Comparison of ENCODE assay signal across 1 cellular context in the genomic region with DNA sequence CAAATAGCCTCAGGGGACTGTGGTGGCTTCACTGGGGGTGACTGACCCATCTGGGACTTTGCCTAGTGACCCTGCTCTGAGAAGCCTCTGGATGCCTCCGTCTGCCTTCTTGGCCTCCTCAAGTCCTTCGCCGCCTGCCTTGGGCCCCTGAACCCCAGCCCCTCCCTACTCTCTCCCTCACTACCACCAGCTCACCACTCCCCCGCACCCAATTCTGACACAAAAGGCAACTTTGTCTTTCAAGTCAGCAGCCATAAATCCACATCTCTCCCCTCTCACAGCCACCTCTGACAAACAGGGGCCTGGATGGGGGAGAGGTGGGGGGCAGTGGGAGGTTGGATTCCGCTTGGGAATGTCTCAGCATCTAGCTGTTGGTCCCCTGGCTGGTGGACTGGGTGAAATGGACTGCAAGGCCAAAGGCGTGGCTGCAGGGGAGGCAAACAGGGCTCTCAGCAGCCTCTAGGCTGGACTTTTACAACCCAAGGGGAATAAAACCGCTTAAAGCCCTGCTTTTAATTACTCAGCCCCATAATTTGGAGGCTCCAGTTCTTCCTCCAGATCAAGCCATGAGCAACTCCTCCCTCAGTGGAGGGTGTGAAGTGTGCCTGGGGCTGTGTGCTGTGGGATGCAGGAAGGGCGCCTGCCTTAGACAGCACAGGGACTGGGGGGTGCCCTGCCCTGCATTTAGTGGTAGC.
TF ChIP-seq lines count a peak whose summit lies in the region.

No MANE protein-coding gene starts in this region.

TF ChIP-seq in HEK293, 187 proteins besides CTCF, POLR2A, EP300 and RAD21 (continued from another document):
- TF ChIP-seq, protein P1, sequence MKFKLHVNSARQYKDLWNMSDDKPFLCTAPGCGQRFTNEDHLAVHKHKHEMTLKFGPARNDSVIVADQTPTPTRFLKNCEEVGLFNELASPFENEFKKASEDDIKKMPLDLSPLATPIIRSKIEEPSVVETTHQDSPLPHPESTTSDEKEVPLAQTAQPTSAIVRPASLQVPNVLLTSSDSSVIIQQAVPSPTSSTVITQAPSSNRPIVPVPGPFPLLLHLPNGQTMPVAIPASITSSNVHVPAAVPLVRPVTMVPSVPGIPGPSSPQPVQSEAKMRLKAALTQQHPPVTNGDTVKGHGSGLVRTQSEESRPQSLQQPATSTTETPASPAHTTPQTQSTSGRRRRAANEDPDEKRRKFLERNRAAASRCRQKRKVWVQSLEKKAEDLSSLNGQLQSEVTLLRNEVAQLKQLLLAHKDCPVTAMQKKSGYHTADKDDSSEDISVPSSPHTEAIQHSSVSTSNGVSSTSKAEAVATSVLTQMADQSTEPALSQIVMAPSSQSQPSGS (tag by site-specific recombination; IDR thresholded peaks at IDR 0.05; ENCODE audit: low read depth), result no peak
- TF ChIP-seq BCL11A (tag by site-specific recombination; IDR thresholded peaks at IDR 0.05; ENCODE audit: low read depth), result no peak
- no peak for TF ChIP-seq ZNF140 (tag by site-specific recombination; IDR thresholded peaks at IDR 0.05)
- no peak for TF ChIP-seq ZNF629 (tag by site-specific recombination; IDR thresholded peaks at IDR 0.05)
- TF ChIP-seq SP7 (tag by site-specific recombination; IDR thresholded peaks at IDR 0.05), result peak; percentile 78; the same call in 1 of the 2 replicates
- TF ChIP-seq ZSCAN4 (tag by site-specific recombination; IDR thresholded peaks at IDR 0.05), result no peak
- peak; percentile 79 for TF ChIP-seq ZNF18 (tag by site-specific recombination; IDR thresholded peaks at IDR 0.05)
- no peak for TF ChIP-seq ZEB2 (tag by site-specific recombination; IDR thresholded peaks at IDR 0.05)
- TF ChIP-seq ZNF677 (tag by site-specific recombination; IDR thresholded peaks at IDR 0.05), result no peak
- no peak for TF ChIP-seq ZNF510 (tag by site-specific recombination; IDR thresholded peaks at IDR 0.05; ENCODE audit: insufficient replicate concordance)
- 0 out of 2 replicates have a peak, but pooled peaks have one; percentile 7 for TF ChIP-seq GLIS2 (tag by site-specific recombination; IDR thresholded peaks at IDR 0.05)
- no peak for TF ChIP-seq ZNF529 (tag by site-specific recombination; IDR thresholded peaks at IDR 0.05; ENCODE audit: insufficient replicate concordance)
- no peak for TF ChIP-seq ZNF843 (tag by site-specific recombination; IDR thresholded peaks at IDR 0.05)
- no peak for TF ChIP-seq ZNF792 (tag by site-specific recombination; IDR thresholded peaks at IDR 0.05)
- TF ChIP-seq ZBTB44 (tag by site-specific recombination; IDR thresholded peaks at IDR 0.05), result no peak
- TF ChIP-seq, protein P2, sequence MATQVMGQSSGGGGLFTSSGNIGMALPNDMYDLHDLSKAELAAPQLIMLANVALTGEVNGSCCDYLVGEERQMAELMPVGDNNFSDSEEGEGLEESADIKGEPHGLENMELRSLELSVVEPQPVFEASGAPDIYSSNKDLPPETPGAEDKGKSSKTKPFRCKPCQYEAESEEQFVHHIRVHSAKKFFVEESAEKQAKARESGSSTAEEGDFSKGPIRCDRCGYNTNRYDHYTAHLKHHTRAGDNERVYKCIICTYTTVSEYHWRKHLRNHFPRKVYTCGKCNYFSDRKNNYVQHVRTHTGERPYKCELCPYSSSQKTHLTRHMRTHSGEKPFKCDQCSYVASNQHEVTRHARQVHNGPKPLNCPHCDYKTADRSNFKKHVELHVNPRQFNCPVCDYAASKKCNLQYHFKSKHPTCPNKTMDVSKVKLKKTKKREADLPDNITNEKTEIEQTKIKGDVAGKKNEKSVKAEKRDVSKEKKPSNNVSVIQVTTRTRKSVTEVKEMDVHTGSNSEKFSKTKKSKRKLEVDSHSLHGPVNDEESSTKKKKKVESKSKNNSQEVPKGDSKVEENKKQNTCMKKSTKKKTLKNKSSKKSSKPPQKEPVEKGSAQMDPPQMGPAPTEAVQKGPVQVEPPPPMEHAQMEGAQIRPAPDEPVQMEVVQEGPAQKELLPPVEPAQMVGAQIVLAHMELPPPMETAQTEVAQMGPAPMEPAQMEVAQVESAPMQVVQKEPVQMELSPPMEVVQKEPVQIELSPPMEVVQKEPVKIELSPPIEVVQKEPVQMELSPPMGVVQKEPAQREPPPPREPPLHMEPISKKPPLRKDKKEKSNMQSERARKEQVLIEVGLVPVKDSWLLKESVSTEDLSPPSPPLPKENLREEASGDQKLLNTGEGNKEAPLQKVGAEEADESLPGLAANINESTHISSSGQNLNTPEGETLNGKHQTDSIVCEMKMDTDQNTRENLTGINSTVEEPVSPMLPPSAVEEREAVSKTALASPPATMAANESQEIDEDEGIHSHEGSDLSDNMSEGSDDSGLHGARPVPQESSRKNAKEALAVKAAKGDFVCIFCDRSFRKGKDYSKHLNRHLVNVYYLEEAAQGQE (tag by site-specific recombination; IDR thresholded peaks at IDR 0.05), result no peak
- 0 out of 2 replicates have a peak, but pooled peaks have one; percentile 18 for TF ChIP-seq ZBTB8A (tag by site-specific recombination; IDR thresholded peaks at IDR 0.05)
- no peak for TF ChIP-seq ZNF555 (tag by site-specific recombination; conservative IDR thresholded peaks at IDR 0.05)
- TF ChIP-seq ZNF548 (tag by site-specific recombination; IDR thresholded peaks at IDR 0.05), result no peak
- TF ChIP-seq ZFP37 (tag by site-specific recombination; IDR thresholded peaks at IDR 0.05), result no peak
- TF ChIP-seq MZF1 (tag by site-specific recombination; IDR thresholded peaks at IDR 0.05; ENCODE audit: borderline replicate concordance), result no peak
- TF ChIP-seq KLF7 (tag by site-specific recombination; IDR thresholded peaks at IDR 0.05; ENCODE audit: borderline replicate concordance), result no peak
- no peak for TF ChIP-seq ZNF248 (tag by site-specific recombination; IDR thresholded peaks at IDR 0.05)
- no peak for TF ChIP-seq OVOL3 (tag by site-specific recombination; IDR thresholded peaks at IDR 0.05)
- peak; percentile 61 for TF ChIP-seq ZFHX2 (tag by site-specific recombination; conservative IDR thresholded peaks at IDR 0.05)
- TF ChIP-seq EGR2 (tag by site-specific recombination; IDR thresholded peaks at IDR 0.05; ENCODE audit: low read depth), result peak; percentile 35; the same call in 1 of the 2 replicates
- TF ChIP-seq KLF16 (tag by site-specific recombination; IDR thresholded peaks at IDR 0.05), result no peak
- no peak for TF ChIP-seq ZNF692 (tag by site-specific recombination; IDR thresholded peaks at IDR 0.05)
- no peak for TF ChIP-seq ZNF404 (tag by site-specific recombination; IDR thresholded peaks at IDR 0.05)
